ENCODE assay signal across 1 cellular context in the genomic region with DNA sequence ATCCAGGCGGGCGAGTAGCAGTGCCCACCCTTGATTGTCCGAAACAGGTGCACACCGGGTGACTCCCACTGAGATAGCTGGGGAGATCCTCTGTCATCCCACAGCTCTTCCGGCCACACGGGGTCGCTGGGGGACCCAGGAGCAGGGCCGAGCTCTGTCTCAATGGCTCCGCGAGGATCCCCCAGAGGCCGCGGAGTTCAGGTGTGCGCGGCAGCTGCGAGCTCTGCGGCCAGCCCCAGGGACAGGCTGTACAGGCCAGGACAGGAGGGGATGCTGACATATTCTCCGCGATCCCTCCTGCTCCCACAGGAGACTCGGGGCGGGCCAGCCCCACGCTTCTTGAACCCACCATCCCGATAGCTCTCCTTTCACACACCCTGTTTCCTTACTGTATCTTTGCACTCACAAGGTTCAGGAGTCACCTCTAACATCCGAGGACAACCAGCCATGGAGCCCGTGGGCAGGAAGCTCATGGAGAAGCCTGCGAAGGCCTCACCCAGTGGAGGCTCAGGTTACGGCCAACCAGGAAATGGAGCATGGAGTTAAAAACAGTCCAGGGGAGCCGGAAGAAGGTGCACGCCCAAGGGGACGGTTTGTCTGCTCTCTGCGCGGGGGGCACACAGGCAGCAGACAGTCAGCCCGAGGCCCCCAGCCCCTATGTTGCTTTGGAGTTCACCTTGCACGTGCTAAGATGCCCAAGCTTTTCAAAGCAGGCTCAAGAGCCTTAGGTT.
TF ChIP-seq lines count a peak whose summit lies in the region.

No MANE protein-coding gene starts in this region.

TF ChIP-seq in SK-N-SH, 30 proteins besides CTCF, POLR2A, EP300 and RAD21 (continued from another document):
- TF ChIP-seq, protein P1, sequence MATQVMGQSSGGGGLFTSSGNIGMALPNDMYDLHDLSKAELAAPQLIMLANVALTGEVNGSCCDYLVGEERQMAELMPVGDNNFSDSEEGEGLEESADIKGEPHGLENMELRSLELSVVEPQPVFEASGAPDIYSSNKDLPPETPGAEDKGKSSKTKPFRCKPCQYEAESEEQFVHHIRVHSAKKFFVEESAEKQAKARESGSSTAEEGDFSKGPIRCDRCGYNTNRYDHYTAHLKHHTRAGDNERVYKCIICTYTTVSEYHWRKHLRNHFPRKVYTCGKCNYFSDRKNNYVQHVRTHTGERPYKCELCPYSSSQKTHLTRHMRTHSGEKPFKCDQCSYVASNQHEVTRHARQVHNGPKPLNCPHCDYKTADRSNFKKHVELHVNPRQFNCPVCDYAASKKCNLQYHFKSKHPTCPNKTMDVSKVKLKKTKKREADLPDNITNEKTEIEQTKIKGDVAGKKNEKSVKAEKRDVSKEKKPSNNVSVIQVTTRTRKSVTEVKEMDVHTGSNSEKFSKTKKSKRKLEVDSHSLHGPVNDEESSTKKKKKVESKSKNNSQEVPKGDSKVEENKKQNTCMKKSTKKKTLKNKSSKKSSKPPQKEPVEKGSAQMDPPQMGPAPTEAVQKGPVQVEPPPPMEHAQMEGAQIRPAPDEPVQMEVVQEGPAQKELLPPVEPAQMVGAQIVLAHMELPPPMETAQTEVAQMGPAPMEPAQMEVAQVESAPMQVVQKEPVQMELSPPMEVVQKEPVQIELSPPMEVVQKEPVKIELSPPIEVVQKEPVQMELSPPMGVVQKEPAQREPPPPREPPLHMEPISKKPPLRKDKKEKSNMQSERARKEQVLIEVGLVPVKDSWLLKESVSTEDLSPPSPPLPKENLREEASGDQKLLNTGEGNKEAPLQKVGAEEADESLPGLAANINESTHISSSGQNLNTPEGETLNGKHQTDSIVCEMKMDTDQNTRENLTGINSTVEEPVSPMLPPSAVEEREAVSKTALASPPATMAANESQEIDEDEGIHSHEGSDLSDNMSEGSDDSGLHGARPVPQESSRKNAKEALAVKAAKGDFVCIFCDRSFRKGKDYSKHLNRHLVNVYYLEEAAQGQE (IDR thresholded peaks at IDR 0.05; ENCODE audit: low read depth, low read length) = no peak
